ENCODE assay signal across 8 cellular contexts in the genomic region with DNA sequence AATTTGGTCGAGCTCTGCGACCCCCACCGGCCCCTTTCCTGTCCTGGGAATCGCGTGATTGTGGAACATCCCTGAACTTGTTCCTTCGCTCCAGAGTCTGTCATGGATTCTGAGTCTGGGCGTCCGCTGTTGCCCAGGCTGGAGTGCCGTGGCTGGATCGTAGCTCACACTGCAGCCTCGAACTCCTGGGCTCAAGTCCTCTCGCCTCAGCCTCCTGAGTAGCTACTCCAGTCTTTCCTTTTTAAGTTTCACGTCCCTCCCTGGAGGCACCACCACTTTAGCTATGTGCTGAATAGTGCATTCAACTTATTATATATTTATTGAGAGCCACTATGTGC. TPM values are rescaled to one million over a fixed set of nuclear protein-coding genes. Genes with fewer than 3 reads are reported as not detected.
DNase-seq lines count a peak whose midpoint lies in the region; ATAC-seq and TF ChIP-seq lines count a peak whose summit lies in the region.

No MANE protein-coding gene starts in this region.

- H3K4me2 ChIP-seq in GM23338: peak overlapping the region; percentile 81

- H3F3A ChIP-seq in GM23338 (replicated peaks; ENCODE audit: low read depth): peaks cover 8% of the 10 kb centered on the region; the same call in 1 of the 2 replicates

- H2AFZ ChIP-seq in GM23338: peak overlapping the region; percentile 94

- TF ChIP-seq CTCF in GM23338 (conservative IDR thresholded peaks at IDR 0.05; ENCODE audit: low read depth in 2 of 2): no peak

- 16 to 17% methylated on average over 12 to 13 of the region's 13 CpGs for WGBS in ectodermal cell, 2 experiments

- ATAC-seq in GM23338 (peak; percentile 29), GM18861 (IDR thresholded peaks at IDR 0.05; ENCODE audit: unreplicated experiment) (no peak), HG02885 (IDR thresholded peaks at IDR 0.05; ENCODE audit: poor library complexity, unreplicated experiment) (no peak)

- H3K9me3 ChIP-seq in ectodermal cell (ENCODE audit: control insufficient read depth, low read length) (no peaks in the 10 kb centered on the region), muscle layer of colon (ENCODE audit: low read length) (no peaks in the 10 kb centered on the region)

- peaks cover 7% of the 10 kb centered on the region for H3K4me1 Mint-ChIP-seq in GM23338

- H3K4me1 ChIP-seq in GM23338 (ENCODE audit: insufficient read depth) (peaks cover 7% of the 10 kb centered on the region; the same call in 1 of the 2 replicates), ectodermal cell (ENCODE audit: control insufficient read depth, insufficient read depth, low read length) (no peaks in the 10 kb centered on the region), muscle layer of colon (ENCODE audit: insufficient read depth, low read length) (peaks cover 5% of the 10 kb centered on the region)

- no peaks in the 10 kb centered on the region for H3K9me2 ChIP-seq in GM23338 (ENCODE audit: insufficient read depth)

- H3K27ac Mint-ChIP-seq in GM23338: no peak overlapping the region

- H4K20me1 ChIP-seq in GM23338 (replicated peaks; ENCODE audit: insufficient read depth): 0 out of 2 replicates have a peak, but pooled peaks cover 3% of the 10 kb centered on the region

- H3K9ac ChIP-seq in muscle layer of colon (ENCODE audit: low read length): peak overlapping the region; percentile 57

- H3K27me3 Mint-ChIP-seq in GM23338 (ENCODE audit: insufficient read depth, low read depth, poor library complexity): peaks cover 15% of the 10 kb centered on the region

- H3K36me3 ChIP-seq in GM23338 (ENCODE audit: insufficient read depth): no peaks in the 10 kb centered on the region
- H3K36me3 ChIP-seq in ectodermal cell (ENCODE audit: control insufficient read depth, insufficient read depth, low read length): no peaks in the 10 kb centered on the region
- H3K36me3 ChIP-seq in muscle layer of colon (ENCODE audit: insufficient read depth, low read length): no peaks in the 10 kb centered on the region

- DNase-seq in GM23338 (ENCODE audit: low spot score) (no peak), NCI-H2227 (lab: John Stamatoyannopoulos, UW; ENCODE audit: unreplicated experiment) (peak; percentile 55), NCI-H2029 (lab: John Stamatoyannopoulos, UW) (no peak), HK-2 (ENCODE audit: unreplicated experiment) (no peak)

- H3K4me3 ChIP-seq in GM23338 (peak overlapping the region; percentile 74), ectodermal cell (ENCODE audit: insufficient read depth, low read depth, low read length) (peak overlapping the region; percentile 68), muscle layer of colon (ENCODE audit: low read depth in 1 of 2, low read length in 2 of 2) (peak overlapping the region; percentile 59 to 79)

- H3K4me3 Mint-ChIP-seq in GM23338: peak overlapping the region; percentile 85

- H3K79me2 ChIP-seq in GM23338 (replicated peaks; ENCODE audit: insufficient read depth): no peaks in the 10 kb centered on the region

- peaks cover 5% of the 10 kb centered on the region for H3K9me3 Mint-ChIP-seq in GM23338

- H3K27ac ChIP-seq in GM23338 (ENCODE audit: low read depth): no peak overlapping the region
- H3K27ac ChIP-seq in ectodermal cell (ENCODE audit: insufficient read depth, low read depth, low read length, poor library complexity, severe bottlenecking): no peak overlapping the region
- H3K27ac ChIP-seq in muscle layer of colon (ENCODE audit: low read depth, low read length): peak overlapping the region; percentile 70

- H3K36me3 Mint-ChIP-seq in GM23338 (ENCODE audit: low read depth): no peaks in the 10 kb centered on the region

- H3K27me3 ChIP-seq in GM23338 (ENCODE audit: insufficient read depth) (peaks cover 17% of the 10 kb centered on the region), ectodermal cell (ENCODE audit: control insufficient read depth, insufficient read depth, low read length, poor library complexity, severe bottlenecking) (peaks cover 76% of the 10 kb centered on the region), muscle layer of colon (ENCODE audit: control insufficient read depth in 1 of 2, insufficient read depth in 2 of 2, low read length in 2 of 2) (no peaks in the 10 kb centered on the region)

TF ChIP-seq in GM23338, 12 proteins besides CTCF, POLR2A, EP300 and RAD21 (continues in another document):
- TF ChIP-seq STAT1 (IDR thresholded peaks at IDR 0.05; ENCODE audit: unreplicated experiment) (no peak), POLR2AphosphoS5 (IDR thresholded peaks at IDR 0.05; ENCODE audit: low read depth) (no peak), REST (IDR thresholded peaks at IDR 0.05; ENCODE audit: unreplicated experiment) (no peak), JUNB (IDR thresholded peaks at IDR 0.05; ENCODE audit: unreplicated experiment) (no peak), ZNF331 (CRISPR knock-in tag; IDR thresholded peaks at IDR 0.05; ENCODE audit: low read depth) (no peak), EZH2phosphoT487 (IDR thresholded peaks at IDR 0.05; ENCODE audit: unreplicated experiment) (no peak)
- TF ChIP-seq, protein P1, sequence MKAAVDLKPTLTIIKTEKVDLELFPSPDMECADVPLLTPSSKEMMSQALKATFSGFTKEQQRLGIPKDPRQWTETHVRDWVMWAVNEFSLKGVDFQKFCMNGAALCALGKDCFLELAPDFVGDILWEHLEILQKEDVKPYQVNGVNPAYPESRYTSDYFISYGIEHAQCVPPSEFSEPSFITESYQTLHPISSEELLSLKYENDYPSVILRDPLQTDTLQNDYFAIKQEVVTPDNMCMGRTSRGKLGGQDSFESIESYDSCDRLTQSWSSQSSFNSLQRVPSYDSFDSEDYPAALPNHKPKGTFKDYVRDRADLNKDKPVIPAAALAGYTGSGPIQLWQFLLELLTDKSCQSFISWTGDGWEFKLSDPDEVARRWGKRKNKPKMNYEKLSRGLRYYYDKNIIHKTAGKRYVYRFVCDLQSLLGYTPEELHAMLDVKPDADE (IDR thresholded peaks at IDR 0.05): no peak

RNA-seq across cellular contexts. Expression of gene ACOT6, which starts 0.7 kb away (rescaled TPM):
- total RNA-seq in GM23338 (2014; rRNA removed; shearing (Covaris generic)): 0.83 TPM in 1 of 2 replicates, not detected in the other
- 0.24 and 0.44 TPM in 2 replicates for polyA plus RNA-seq in GM23338 (2016; fragmentation: Nextera tagmentation; extraction: Ambion mirVana)
- not detected for polyA plus RNA-seq in ectodermal cell (2013, experiment 1 of 4)
- polyA plus RNA-seq in ectodermal cell (2013, experiment 2 of 4): not detected
- polyA plus RNA-seq in ectodermal cell (2013, experiment 3 of 4): not detected
- not detected for polyA plus RNA-seq in ectodermal cell (2013, experiment 4 of 4)

RNA-seq across cellular contexts. Expression of gene ACOT4, which starts 21.3 kb away (rescaled TPM):
- 1.6 and 3.7 TPM in 2 replicates for total RNA-seq in GM23338 (2014; rRNA removed; shearing (Covaris generic))
- polyA plus RNA-seq in GM23338 (2016; fragmentation: Nextera tagmentation; extraction: Ambion mirVana): 0.97 and 1.0 TPM in 2 replicates
- polyA plus RNA-seq in ectodermal cell (2013, experiment 1 of 4): 0.44 TPM
- polyA plus RNA-seq in ectodermal cell (2013, experiment 2 of 4): 0.39 TPM
- 0.48 TPM for polyA plus RNA-seq in ectodermal cell (2013, experiment 3 of 4)
- 0.65 TPM for polyA plus RNA-seq in ectodermal cell (2013, experiment 4 of 4)

RNA-seq across cellular contexts. Expression of gene DNAL1, which starts 31.8 kb away (rescaled TPM):
- 7.6 and 10.6 TPM in 2 replicates for total RNA-seq in GM23338 (2014; rRNA removed; shearing (Covaris generic))
- 23.6 and 29.3 TPM in 2 replicates for polyA plus RNA-seq in GM23338 (2016; fragmentation: Nextera tagmentation; extraction: Ambion mirVana)
- 18.3 TPM for polyA plus RNA-seq in ectodermal cell (2013, experiment 1 of 4)
- 22.4 TPM for polyA plus RNA-seq in ectodermal cell (2013, experiment 2 of 4)
- 10.3 TPM for polyA plus RNA-seq in ectodermal cell (2013, experiment 3 of 4)
- 12.2 TPM for polyA plus RNA-seq in ectodermal cell (2013, experiment 4 of 4)

RNA-seq across cellular contexts. Expression of gene ACOT2, which starts 44.0 kb away (rescaled TPM):
- 9.1 and 10.7 TPM in 2 replicates for total RNA-seq in GM23338 (2014; rRNA removed; shearing (Covaris generic))
- polyA plus RNA-seq in GM23338 (2016; fragmentation: Nextera tagmentation; extraction: Ambion mirVana): 9.6 and 9.8 TPM in 2 replicates
- polyA plus RNA-seq in ectodermal cell (2013, experiment 1 of 4): 10.1 TPM
- 6.6 TPM for polyA plus RNA-seq in ectodermal cell (2013, experiment 2 of 4)
- polyA plus RNA-seq in ectodermal cell (2013, experiment 3 of 4): 8.8 TPM
- polyA plus RNA-seq in ectodermal cell (2013, experiment 4 of 4): 10.5 TPM

RNA-seq across cellular contexts. Expression of gene HEATR4, which starts 54.3 kb away (rescaled TPM):
- total RNA-seq in GM23338 (2014; rRNA removed; shearing (Covaris generic)): 0.56 TPM in 1 of 2 replicates, not detected in the other
- 1.6 and 1.7 TPM in 2 replicates for polyA plus RNA-seq in GM23338 (2016; fragmentation: Nextera tagmentation; extraction: Ambion mirVana)
- not detected for polyA plus RNA-seq in ectodermal cell (2013, experiment 1 of 4)
- not detected for polyA plus RNA-seq in ectodermal cell (2013, experiment 2 of 4)
- polyA plus RNA-seq in ectodermal cell (2013, experiment 3 of 4): not detected
- not detected for polyA plus RNA-seq in ectodermal cell (2013, experiment 4 of 4)
